20 cellular contexts compared by ENCODE assay signal in genomic region chr9:113471143-113471542, GRCh38.
"Had no signal": no experiment of that assay in that cellular context is flagged by ENCODE, and none has a peak within 500 bp of the region (broad histone marks: within the 10 kb centered on the region; RNA-seq: fewer than 3 reads in every experiment).

No MANE protein-coding gene starts in this region.

- H3K27ac ChIP-seq: gastrocnemius medialis, heart left ventricle, suprapubic skin, upper lobe of right lung had no signal

- H3K4me3 ChIP-seq: gastrocnemius medialis, heart left ventricle, lung, suprapubic skin, upper lobe of right lung had no signal

- H3K4me1 ChIP-seq: suprapubic skin, upper lobe of right lung had no signal

- H3K27ac Mint-ChIP-seq: activated CD4-positive, alpha-beta memory T cell treated with anti-CD3 and anti-CD28 coated beads, Interleukin-2, amount 10 ng/mL, durations not matched to agents 7 days and 5 days; activated naive CD4-positive, alpha-beta T cell treated with anti-CD3 and anti-CD28 coated beads for 36 hours; natural killer cell; stimulated activated naive CD8-positive, alpha-beta T cell treated with anti-CD3 and anti-CD28 coated beads, Interleukin-15, amount 100 ng/mL, for 72 hours had no signal

- H3K36me3 ChIP-seq: gastrocnemius medialis, heart left ventricle, suprapubic skin, upper lobe of right lung had no signal

- ATAC-seq: esophagus mucosa; gastrocnemius medialis; heart left ventricle; natural killer cell; stimulated activated naive CD8-positive, alpha-beta T cell treated with anti-CD3 and anti-CD28 coated beads, Interleukin-15, amount 100 ng/mL, for 72 hours; upper lobe of right lung had no signal

- H3K27me3 ChIP-seq: gastrocnemius medialis, heart left ventricle, suprapubic skin, upper lobe of right lung had no signal

- DNase-seq: activated CD4-positive, alpha-beta memory T cell treated with anti-CD3 and anti-CD28 coated beads, Interleukin-2, amount 10 ng/mL, durations not matched to agents 7 days and 5 days; activated CD4-positive, alpha-beta T cell treated with anti-CD3 and anti-CD28 coated beads for 48 hours; activated CD4-positive, CD25-positive, alpha-beta regulatory T cell; activated naive CD4-positive, alpha-beta T cell treated with anti-CD3 and anti-CD28 coated beads for 36 hours; activated T-cell treated with anti-CD3 and anti-CD28 coated beads, Interleukin-2, amount 50 U/mL, for 24 hours; anterior cingulate cortex; effector CD4-positive, alpha-beta T cell; heart left ventricle; natural killer cell; posterior cingulate gyrus; stimulated activated CD4-positive, alpha-beta T cell treated with anti-CD3 and anti-CD28 coated beads, Interleukin-12 subunit alpha, Interleukin-12 subunit beta, amount 100 ng/mL, for 4 hours; stimulated activated CD4-positive, alpha-beta T cell treated with anti-CD3 and anti-CD28 coated beads, Interleukin-1b, Interleukin-23, amount 100 ng/mL, for 48 hours; stimulated activated naive CD8-positive, alpha-beta T cell treated with anti-CD3 and anti-CD28 coated beads, Interleukin-15, amount 100 ng/mL, for 72 hours; T-helper 1 cell; T-helper 9 cell; upper lobe of right lung had no signal

- H3K9me3 Mint-ChIP-seq: activated naive CD4-positive, alpha-beta T cell treated with anti-CD3 and anti-CD28 coated beads for 36 hours had no signal

- H3K4me1 Mint-ChIP-seq: activated CD4-positive, alpha-beta memory T cell treated with anti-CD3 and anti-CD28 coated beads, Interleukin-2, amount 10 ng/mL, durations not matched to agents 7 days and 5 days; stimulated activated naive CD8-positive, alpha-beta T cell treated with anti-CD3 and anti-CD28 coated beads, Interleukin-15, amount 100 ng/mL, for 72 hours had no signal

- H3K4me3 Mint-ChIP-seq: activated CD4-positive, alpha-beta memory T cell treated with anti-CD3 and anti-CD28 coated beads, Interleukin-2, amount 10 ng/mL, durations not matched to agents 7 days and 5 days; activated naive CD4-positive, alpha-beta T cell treated with anti-CD3 and anti-CD28 coated beads for 36 hours; activated T-cell treated with anti-CD3 and anti-CD28 coated beads, Interleukin-2, amount 50 U/mL, for 24 hours; natural killer cell; stimulated activated naive CD8-positive, alpha-beta T cell treated with anti-CD3 and anti-CD28 coated beads, Interleukin-15, amount 100 ng/mL, for 72 hours had no signal

- H3K27me3 Mint-ChIP-seq: activated CD4-positive, alpha-beta memory T cell treated with anti-CD3 and anti-CD28 coated beads, Interleukin-2, amount 10 ng/mL, durations not matched to agents 7 days and 5 days; activated T-cell treated with anti-CD3 and anti-CD28 coated beads, Interleukin-2, amount 50 U/mL, for 24 hours; stimulated activated naive CD8-positive, alpha-beta T cell treated with anti-CD3 and anti-CD28 coated beads, Interleukin-15, amount 100 ng/mL, for 72 hours had no signal

- H3K9me3 ChIP-seq: gastrocnemius medialis, heart left ventricle, suprapubic skin, upper lobe of right lung had no signal
